ENCODE assay signal across 27 cellular contexts in the genomic region with DNA sequence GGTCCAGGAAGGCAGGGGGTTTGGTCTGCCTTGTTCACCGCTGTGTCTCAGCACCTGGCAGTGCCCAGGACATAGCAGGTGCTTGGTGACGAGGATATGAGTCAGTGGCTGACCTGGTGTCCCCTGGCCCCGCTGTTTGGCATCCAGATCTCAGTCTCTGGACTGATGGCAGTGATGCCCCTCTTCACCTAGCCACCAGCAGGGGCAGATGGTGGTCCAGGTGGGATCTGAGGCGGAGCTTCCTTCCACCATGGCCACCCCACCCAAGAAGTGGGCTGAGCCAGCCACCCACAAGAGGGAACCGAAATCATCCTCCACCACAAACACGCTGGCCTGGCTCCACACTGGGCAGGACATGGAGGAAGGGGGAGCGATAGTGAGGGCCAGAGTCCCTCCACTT. TPM values are rescaled to one million over a fixed set of nuclear protein-coding genes. Genes with fewer than 3 reads are reported as not detected.
A peak's percentile ranks its signal among the peaks of the same experiment; 100 is the strongest.
DNase-seq lines count a peak whose midpoint lies in the region; FAIRE-seq and TF ChIP-seq lines count a peak whose summit lies in the region.
"Had no signal": no experiment of that assay in that cellular context is flagged by ENCODE, and none has a peak within 500 bp of the region (broad histone marks: within the 10 kb centered on the region; RNA-seq: fewer than 3 reads in every experiment).

No MANE protein-coding gene starts in this region.

- no peak for FAIRE-seq in urothelium cell line (lab: Jason Lieb, UNC)
- FAIRE-seq: H54, small intestine had no signal

- H3K36me3 Mint-ChIP-seq in Calu3 (ENCODE audit: insufficient read depth, unreplicated experiment) (no peaks in the 10 kb centered on the region), progenitor cell of endocrine pancreas (ENCODE audit: insufficient read depth) (no peaks in the 10 kb centered on the region)
- H3K36me3 Mint-ChIP-seq: activated naive CD8-positive, alpha-beta T cell; CD4-positive, CD25-positive, alpha-beta regulatory T cell had no signal

- H3K4me1 Mint-ChIP-seq in Calu3 (ENCODE audit: low read depth, unreplicated experiment) (peaks cover 13% of the 10 kb centered on the region), progenitor cell of endocrine pancreas (ENCODE audit: low read depth) (no peaks in the 10 kb centered on the region)
- H3K4me1 Mint-ChIP-seq: CD4-positive, CD25-positive, alpha-beta regulatory T cell had no signal

- H3K4me3 ChIP-seq in uterus = no peak overlapping the region
- H3K4me3 ChIP-seq: ascending aorta, lower lobe of right lung had no signal

- no peak for TF ChIP-seq POLR2A in uterus (IDR thresholded peaks at IDR 0.05)

- H3K4me1 ChIP-seq in uterus = no peaks in the 10 kb centered on the region
- H3K4me1 ChIP-seq: ascending aorta, lower lobe of right lung had no signal

- CTCF ChIA-PET in Calu3 (lab: Charles Lee) = interaction anchor here (0.6 kb wide), 1 partner anchor 48 kb away, joined by 11 read pairs; no protein-coding TSS in a partner anchor

- intact Hi-C loops in Calu3 (cut with micrococcal nuclease; ENCODE audit: unreplicated experiment) = no loop called here
- intact Hi-C loops in uterus (cut with DNase I; ENCODE audit: low total_unique reads) = no loop called here

- no peak overlapping the region for H3K27ac Mint-ChIP-seq in Calu3 (ENCODE audit: unreplicated experiment)
- H3K27ac Mint-ChIP-seq in progenitor cell of endocrine pancreas = peak overlapping the region; percentile 49
- H3K27ac Mint-ChIP-seq: activated naive CD8-positive, alpha-beta T cell; activated T-helper 2 cell treated with anti-CD3 and anti-CD28 coated beads, Interferon-gamma antibody, Interleukin-2, Interleukin-4, amounts not matched to agents 10 μg/mL and 5 μg/mL and 100 μg/mL, durations not matched to agents 14 hours and 24 hours and 36 hours had no signal

- H3K27me3 ChIP-seq in uterus = no peaks in the 10 kb centered on the region
- H3K27me3 ChIP-seq: ascending aorta had no signal

- no peaks in the 10 kb centered on the region for H3K9me3 Mint-ChIP-seq in Calu3 (ENCODE audit: low read depth, unreplicated experiment)
- H3K9me3 Mint-ChIP-seq in progenitor cell of endocrine pancreas (ENCODE audit: low read depth) = no peaks in the 10 kb centered on the region
- H3K9me3 Mint-ChIP-seq: activated T-helper 2 cell treated with anti-CD3 and anti-CD28 coated beads, Interferon-gamma antibody, Interleukin-2, Interleukin-4, amounts not matched to agents 10 μg/mL and 5 μg/mL and 100 μg/mL, durations not matched to agents 14 hours and 24 hours and 36 hours; CD4-positive, CD25-positive, alpha-beta regulatory T cell had no signal

- no peaks in the 10 kb centered on the region for H3K9me3 ChIP-seq in uterus
- H3K9me3 ChIP-seq: ascending aorta, lower lobe of right lung had no signal

- H3K4me3 Mint-ChIP-seq in Calu3 (ENCODE audit: low read depth, unreplicated experiment) (no peak overlapping the region), progenitor cell of endocrine pancreas (ENCODE audit: low read depth) (no peak overlapping the region)
- H3K4me3 Mint-ChIP-seq: activated naive CD8-positive, alpha-beta T cell; CD4-positive, CD25-positive, alpha-beta regulatory T cell had no signal

- no peaks in the 10 kb centered on the region for H3K27me3 Mint-ChIP-seq in Calu3 (ENCODE audit: unreplicated experiment)
- H3K27me3 Mint-ChIP-seq in progenitor cell of endocrine pancreas = peaks cover 19% of the 10 kb centered on the region
- H3K27me3 Mint-ChIP-seq: activated naive CD8-positive, alpha-beta T cell had no signal

- BruUV-seq in Calu3 (replicated peaks; lab: Mats Ljungman, UMichigan) = no TSS peak

- TF ChIP-seq CTCF in Calu3 (IDR thresholded peaks at IDR 0.05; ENCODE audit: unreplicated experiment) (no peak), progenitor cell of endocrine pancreas (IDR thresholded peaks at IDR 0.05; ENCODE audit: unreplicated experiment) (no peak), uterus (IDR thresholded peaks at IDR 0.05) (no peak)

- no peaks in the 10 kb centered on the region for H3K36me3 ChIP-seq in uterus
- H3K36me3 ChIP-seq: ascending aorta, lower lobe of right lung had no signal

- DNase-seq in Calu3 = peak; percentile 71
- peak; percentile 64 for DNase-seq in MV-4-11 (lab: John Stamatoyannopoulos, UW)
- peak; percentile 39 for DNase-seq in ecto neural progenitor cell (ENCODE audit: low spot score)
- DNase-seq in progenitor cell of endocrine pancreas (ENCODE audit: low spot score, unreplicated experiment) = no peak
- DNase-seq in uterus = no peak
- DNase-seq in SIG-M5 treated with dmso at 0.1 percent for 504 hours (lab: John Stamatoyannopoulos, UW; ENCODE audit: unreplicated experiment) = no peak
- no peak for DNase-seq in urothelium cell line (ENCODE audit: low spot score)
- no peak for DNase-seq in NAMALWA (ENCODE audit: low spot score)
- DNase-seq: activated CD4-positive, alpha-beta T cell treated with anti-CD3 and anti-CD28 coated beads, Interleukin-2, amount 50 U/mL, for 4 hours; activated CD4-positive, CD25-positive, alpha-beta regulatory T cell; activated CD8-positive, alpha-beta memory T cell treated with anti-CD3 and anti-CD28 coated beads, Interleukin-2, amount 50 U/mL, for 48 hours; caudate nucleus; CD4-positive, CD25-positive, alpha-beta regulatory T cell; DMS 273 treated with DMSO at 0.1 percent for 48 hours; islet precursor cell; lower lobe of right lung; NCI-H1092; NCI-H187; NCI-H2171 treated with DMSO at 0.1 percent for 48 hours; NCI-H526; small intestine; stimulated activated CD4-positive, alpha-beta T cell treated with anti-CD3 and anti-CD28 coated beads, Interleukin-1b, Interleukin-23, amount 100 ng/mL, for 48 hours; T1000 had no signal

- H3K27ac ChIP-seq in uterus = no peak overlapping the region
- H3K27ac ChIP-seq: ascending aorta, lower lobe of right lung had no signal

RNA-seq across cellular contexts. Expression of a gene that starts 16.1 kb away (rescaled TPM):
- total RNA-seq in Calu3 (2022) (14.3 and 17.3 TPM in 2 replicates), progenitor cell of endocrine pancreas (0.72 and 1.5 TPM in 2 replicates), uterus (10 to 100 TPM; 11.8 to 31.3 (median 21.8) TPM)

RNA-seq across cellular contexts. Expression of a gene that starts 20.7 kb away (rescaled TPM):
- total RNA-seq in Calu3 (2022) (20.7 and 28.5 TPM in 2 replicates), progenitor cell of endocrine pancreas (31.3 and 32.9 TPM in 2 replicates), uterus (10 to 100 TPM in 2 of 4 donors, under 1 TPM in 2; under 0.01 to 15.1 (median 6.0) TPM)

Comparison
In these comparisons a context has a peak if more than half of its experiments do, and no peak if none do; other contexts are left out.
1. DNase-seq: peak in Calu3 (single experiment), MV-4-11 (single experiment) and ecto neural progenitor cell (single experiment); none in progenitor cell of endocrine pancreas (single experiment), uterus (0 of 2), SIG-M5 treated with dmso at 0.1 percent for 504 hours (single experiment), urothelium cell line (single experiment) and NAMALWA (single experiment).